ENCODE assay signal across 10 cellular contexts in genomic region chr1:25765910-25766645, GRCh38. TPM values are rescaled to one million over a fixed set of nuclear protein-coding genes. Genes with fewer than 3 reads are reported as not detected.
DNase-seq lines count a peak whose midpoint lies in the region; ATAC-seq and TF ChIP-seq lines count a peak whose summit lies in the region.
"Had no signal": no experiment of that assay in that cellular context is flagged by ENCODE, and none has a peak within 500 bp of the region (broad histone marks: within the 10 kb centered on the region; RNA-seq: fewer than 3 reads in every experiment).

No MANE protein-coding gene starts in this region.

- no peaks in the 10 kb centered on the region for H3F3A ChIP-seq in PC-9 (ENCODE audit: insufficient read depth, low read depth)

- in situ Hi-C loops in GM13976 (cut with MboI; ENCODE audit: low sequenced_read_pairs, unreplicated experiment), result no loop called here

- H3K36me3 Mint-ChIP-seq in activated CD8-positive, alpha-beta T cell treated with anti-CD3 and anti-CD28 coated beads for 36 hours (ENCODE audit: low read depth), result peaks cover 3% of the 10 kb centered on the region
- peaks cover 6% of the 10 kb centered on the region for H3K36me3 Mint-ChIP-seq in activated CD8-positive, alpha-beta T cell treated with anti-CD3 and anti-CD28 coated beads, Interleukin-2, amount 10 ng/mL, durations not matched to agents 7 days and 5 days (ENCODE audit: low read depth)

- H3K27me3 Mint-ChIP-seq in activated CD8-positive, alpha-beta T cell treated with anti-CD3 and anti-CD28 coated beads for 36 hours, result no peaks in the 10 kb centered on the region
- H3K27me3 Mint-ChIP-seq in activated CD8-positive, alpha-beta T cell treated with anti-CD3 and anti-CD28 coated beads, Interleukin-2, amount 10 ng/mL, durations not matched to agents 7 days and 5 days (ENCODE audit: low read depth), result no peaks in the 10 kb centered on the region

- no TSS peak for BruUV-seq in PC-9 (replicated peaks; lab: Mats Ljungman, UMichigan)

- no peak for TF ChIP-seq POLR2A in stomach (IDR thresholded peaks at IDR 0.05)

- no peaks in the 10 kb centered on the region for H3K9me3 Mint-ChIP-seq in activated CD8-positive, alpha-beta T cell treated with anti-CD3 and anti-CD28 coated beads for 36 hours
- no peaks in the 10 kb centered on the region for H3K9me3 Mint-ChIP-seq in activated CD8-positive, alpha-beta T cell treated with anti-CD3 and anti-CD28 coated beads, Interleukin-2, amount 10 ng/mL, durations not matched to agents 7 days and 5 days (ENCODE audit: insufficient read depth)

- intact Hi-C loops in activated CD8-positive, alpha-beta T cell treated with anti-CD3 and anti-CD28 coated beads for 36 hours (cut with micrococcal nuclease), result no loop called here
- intact Hi-C loops in stomach (cut with DNase I; ENCODE audit: low total_unique reads) (no loop called here), PC-9 (cut with micrococcal nuclease; ENCODE audit: unreplicated experiment) (no loop called here)

- CTCF ChIA-PET in activated CD8-positive, alpha-beta T cell treated with anti-CD3 and anti-CD28 coated beads for 36 hours (lab: Charles Lee), result interaction anchor here (1.3 to 1.9 kb wide), 4 partner anchors 8 to 147 kb away, joined by 3 to 6 read pairs (median 6); no protein-coding TSS in a partner anchor
- CTCF ChIA-PET in activated CD8-positive, alpha-beta T cell treated with anti-CD3 and anti-CD28 coated beads, Interleukin-2, amount 10 ng/mL, durations not matched to agents 7 days and 5 days (lab: Charles Lee), result interaction anchor here (2.1 kb wide), 1 partner anchor 147 kb away, joined by 5 read pairs; no protein-coding TSS in a partner anchor
- CTCF ChIA-PET in PC-9 (lab: Charles Lee), result no interaction called here

- H3K4me2 ChIP-seq in PC-9, result no peak overlapping the region

- peaks cover 0 to 11% (median 8%) of the 10 kb centered on the region in 4 donors for H3K36me3 ChIP-seq in stomach
- no peaks in the 10 kb centered on the region for H3K36me3 ChIP-seq in PC-9 (ENCODE audit: low read depth)

- H4K20me1 ChIP-seq in PC-9 (ENCODE audit: insufficient read depth), result no peaks in the 10 kb centered on the region

- no peak overlapping the region for H3K4me3 Mint-ChIP-seq in activated CD8-positive, alpha-beta T cell treated with anti-CD3 and anti-CD28 coated beads for 36 hours
- no peak overlapping the region for H3K4me3 Mint-ChIP-seq in activated CD8-positive, alpha-beta T cell treated with anti-CD3 and anti-CD28 coated beads, Interleukin-2, amount 10 ng/mL, durations not matched to agents 7 days and 5 days

- peaks cover 43% of the 10 kb centered on the region for H3K4me1 Mint-ChIP-seq in activated CD8-positive, alpha-beta T cell treated with anti-CD3 and anti-CD28 coated beads for 36 hours (ENCODE audit: low read depth)
- H3K4me1 Mint-ChIP-seq in activated CD8-positive, alpha-beta T cell treated with anti-CD3 and anti-CD28 coated beads, Interleukin-2, amount 10 ng/mL, durations not matched to agents 7 days and 5 days (ENCODE audit: low read depth), result peaks cover 15% of the 10 kb centered on the region

- TF ChIP-seq EP300 in stomach (IDR thresholded peaks at IDR 0.05), result no peak

- no peaks in the 10 kb centered on the region for H3K9me2 ChIP-seq in PC-9 (ENCODE audit: insufficient read depth)

- H3K4me3 ChIP-seq in stomach (no peak overlapping the region), PC-9 (no peak overlapping the region)

- H3K27ac Mint-ChIP-seq in activated CD8-positive, alpha-beta T cell treated with anti-CD3 and anti-CD28 coated beads for 36 hours, result peak overlapping the region; percentile 32
- H3K27ac Mint-ChIP-seq in activated CD8-positive, alpha-beta T cell treated with anti-CD3 and anti-CD28 coated beads, Interleukin-2, amount 10 ng/mL, durations not matched to agents 7 days and 5 days, result no peak overlapping the region

- H3K27ac ChIP-seq in stomach (peak overlapping the region; percentile 0 to 59 (median 30)), PC-9 (no peak overlapping the region)

- no peak for ATAC-seq in activated CD8-positive, alpha-beta T cell treated with anti-CD3 and anti-CD28 coated beads for 36 hours
- ATAC-seq in activated CD8-positive, alpha-beta T cell treated with anti-CD3 and anti-CD28 coated beads, Interleukin-2, amount 10 ng/mL, durations not matched to agents 7 days and 5 days, result no peak
- no peak for ATAC-seq in GM18858 (IDR thresholded peaks at IDR 0.05; ENCODE audit: unreplicated experiment)

- 56 to 68% (median 63%) methylated on average over 15 to 16 of the region's 16 CpGs for WGBS in stomach, 5 donors

- H3K9me3 ChIP-seq in stomach, result no peaks in the 10 kb centered on the region
- no peaks in the 10 kb centered on the region for H3K9me3 ChIP-seq in PC-9 (ENCODE audit: insufficient read depth, low read depth)

- DNase-seq in activated CD8-positive, alpha-beta T cell treated with anti-CD3 and anti-CD28 coated beads for 36 hours, result no peak
- DNase-seq in activated CD8-positive, alpha-beta T cell treated with anti-CD3 and anti-CD28 coated beads, Interleukin-2, amount 10 ng/mL, durations not matched to agents 7 days and 5 days, result no peak
- peak; percentile 80 for DNase-seq in NCI-H2227 (lab: John Stamatoyannopoulos, UW; ENCODE audit: unreplicated experiment)
- DNase-seq in cerebellum (ENCODE audit: low spot score), result peak; percentile 32
- DNase-seq in stomach, result no peak
- no peak for DNase-seq in PC-9
- no peak for DNase-seq in GM13976 (ENCODE audit: low spot score)
- DNase-seq: NCI-H526 treated with DMSO at 0.1 percent for 48 hours, T-helper 1 cell had no signal

- H3K79me2 ChIP-seq in PC-9 (ENCODE audit: low read depth), result no peaks in the 10 kb centered on the region

- H3K27me3 ChIP-seq in stomach (no peaks in the 10 kb centered on the region), PC-9 (ENCODE audit: insufficient read depth, low read depth) (no peaks in the 10 kb centered on the region)

- TF ChIP-seq CTCF in activated CD8-positive, alpha-beta T cell treated with anti-CD3 and anti-CD28 coated beads for 36 hours (IDR thresholded peaks at IDR 0.05), result no peak
- TF ChIP-seq CTCF in stomach (IDR thresholded peaks at IDR 0.05), result no peak
- TF ChIP-seq CTCF in PC-9 (conservative IDR thresholded peaks at IDR 0.05), result no peak
- TF ChIP-seq CTCF in GM13976 (IDR thresholded peaks at IDR 0.05; ENCODE audit: borderline replicate concordance, control extremely low read depth, extremely low read depth, insufficient read depth, missing control alignments), result no peak

- no peak overlapping the region for H2AFZ ChIP-seq in PC-9

- H3K4me1 ChIP-seq in stomach, result peaks cover 15 to 35% (median 24%) of the 10 kb centered on the region in 4 donors
- no peaks in the 10 kb centered on the region for H3K4me1 ChIP-seq in PC-9 (replicated peaks; ENCODE audit: insufficient read depth)

- POLR2A ChIA-PET in activated CD8-positive, alpha-beta T cell treated with anti-CD3 and anti-CD28 coated beads for 36 hours (lab: Charles Lee), result interaction anchor here (1.2 to 2.1 kb wide), 5 partner anchors 9 to 194 kb away, joined by 3 to 6 read pairs (median 4); no protein-coding TSS in a partner anchor
- POLR2A ChIA-PET in activated CD8-positive, alpha-beta T cell treated with anti-CD3 and anti-CD28 coated beads, Interleukin-2, amount 10 ng/mL, durations not matched to agents 7 days and 5 days (lab: Charles Lee), result no interaction called here
- POLR2A ChIA-PET in PC-9 (lab: Charles Lee; ENCODE audit: unreplicated experiment), result interaction anchor here (0.6 kb wide), 1 partner anchor 279 kb away, joined by 5 read pairs; no protein-coding TSS in a partner anchor

RNA-seq across cellular contexts. Expression of gene SELENON, which starts 33.9 kb away (rescaled TPM):
- 10 to 100 TPM; 15.3 to 17.7 TPM for total RNA-seq in activated CD8-positive, alpha-beta T cell treated with anti-CD3 and anti-CD28 coated beads for 36 hours
- 1 to 10 TPM; 4.5 to 5.1 TPM for total RNA-seq in activated CD8-positive, alpha-beta T cell treated with anti-CD3 and anti-CD28 coated beads, Interleukin-2, amount 10 ng/mL, durations not matched to agents 7 days and 5 days
- 21.6 TPM for total RNA-seq in cerebellum
- total RNA-seq in stomach, result 10 to 100 TPM in 4 of 5 donors, 1 to 10 TPM in 1; 1.7 to 81.1 (median 18.3) TPM
- polyA plus RNA-seq in stomach, result 10 to 100 TPM in 2 of 3 donors, 1 to 10 TPM in 1; 9.5 to 29.4 (median 21.7) TPM
- 39.0 and 44.3 TPM in 2 replicates for total RNA-seq in PC-9 (2021)

RNA-seq across cellular contexts. Expression of gene MTFR1L, which starts 53.7 kb away (rescaled TPM):
- 10 to 100 TPM; 25.6 to 27.4 TPM for total RNA-seq in activated CD8-positive, alpha-beta T cell treated with anti-CD3 and anti-CD28 coated beads for 36 hours
- total RNA-seq in activated CD8-positive, alpha-beta T cell treated with anti-CD3 and anti-CD28 coated beads, Interleukin-2, amount 10 ng/mL, durations not matched to agents 7 days and 5 days, result 10 to 100 TPM; 26.2 to 26.7 TPM
- total RNA-seq in cerebellum, result 39.0 TPM
- 100 to 1,000 TPM in 3 of 5 donors, 10 to 100 TPM in 2; 39.3 to 301 (median 107) TPM for total RNA-seq in stomach
- 10 to 100 TPM; 41.1 to 52.4 (median 49.5) TPM for polyA plus RNA-seq in stomach
- total RNA-seq in PC-9 (2021), result 40.9 and 41.7 TPM in 2 replicates

Comparison
In these comparisons a context has a peak if more than half of its experiments do, and no peak if none do; other contexts are left out.
1. DNase-seq: peak in NCI-H2227 (single experiment) and cerebellum (single experiment); none in activated CD8-positive, alpha-beta T cell treated with anti-CD3 and anti-CD28 coated beads for 36 hours (single experiment), activated CD8-positive, alpha-beta T cell treated with anti-CD3 and anti-CD28 coated beads, Interleukin-2, amount 10 ng/mL, durations not matched to agents 7 days and 5 days (single experiment), stomach (single experiment), PC-9 (0 of 2) and GM13976 (single experiment).